Comparison of ENCODE assay signal across 8 cellular contexts in genomic region chr1:220803401-220804201, GRCh38.
DNase-seq lines count a peak whose midpoint lies in the region; FAIRE-seq and TF ChIP-seq lines count a peak whose summit lies in the region.

No MANE protein-coding gene starts in this region.

- DNase-seq in AG09309 (ENCODE audit: low read depth) (no peak), HuH-7 (ENCODE audit: low spot score) (peak; percentile 42), SW480 (ENCODE audit: low spot score) (peak; percentile 17), foreskin melanocyte (peak; percentile 48), pons (ENCODE audit: low spot score) (peak; percentile 51), HTR-8/SVneo (ENCODE audit: insufficient read length, low spot score) (no peak), T-helper 2 cell (no peak)

- H3K4me3 ChIP-seq in AG09309 (ENCODE audit: control insufficient read depth, low read depth, low read length), result no peak overlapping the region

- no peak for FAIRE-seq in HTR-8/SVneo (lab: Jason Lieb, UNC)

- TF ChIP-seq CTCF in AG09309 (IDR thresholded peaks at IDR 0.05; ENCODE audit: control insufficient read depth, insufficient read depth, low read depth, low read length, missing control alignments) (peak; percentile 70), GM12874 (IDR thresholded peaks at IDR 0.05; ENCODE audit: insufficient read depth, low read depth, low read length) (peak; percentile 50)

Comparison
In these comparisons a context has a peak if more than half of its experiments do, and no peak if none do; other contexts are left out.
1. DNase-seq: peak in HuH-7 (single experiment), SW480 (single experiment), foreskin melanocyte (single experiment) and pons (single experiment); none in AG09309 (single experiment), HTR-8/SVneo (single experiment) and T-helper 2 cell (0 of 5).